22 cellular contexts compared by ENCODE assay signal in the genomic region with DNA sequence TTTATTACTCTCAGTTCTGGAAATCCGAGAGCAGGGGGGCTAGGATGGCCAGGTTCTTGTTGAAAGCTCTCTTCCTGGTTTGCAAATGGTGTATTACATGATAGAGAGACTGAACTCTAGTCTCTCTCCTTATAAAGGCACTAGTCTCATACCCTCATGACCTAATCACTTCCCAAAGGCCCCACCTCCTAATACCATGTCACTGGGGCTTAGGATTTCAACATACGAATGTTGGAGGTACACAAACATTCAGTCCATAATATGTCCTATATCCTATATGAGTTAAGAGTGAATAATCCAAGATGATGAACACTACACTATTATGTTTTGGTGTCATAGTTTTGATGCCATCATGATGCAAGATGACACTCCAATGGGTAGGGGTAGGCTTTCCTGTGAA. TPM values are rescaled to one million over a fixed set of nuclear protein-coding genes. Genes with fewer than 3 reads are reported as not detected.
DNase-seq lines count a peak whose midpoint lies in the region; ATAC-seq, FAIRE-seq and TF ChIP-seq lines count a peak whose summit lies in the region.
"Had no signal": no experiment of that assay in that cellular context is flagged by ENCODE, and none has a peak within 500 bp of the region (broad histone marks: within the 10 kb centered on the region; RNA-seq: fewer than 3 reads in every experiment).

No MANE protein-coding gene starts in this region.

- H3K36me3 ChIP-seq in GM23338 (ENCODE audit: insufficient read depth) (no peaks in the 10 kb centered on the region), MM.1S (replicated peaks; ENCODE audit: insufficient read depth, low read length) (no peaks in the 10 kb centered on the region), mesendoderm (ENCODE audit: control insufficient read depth, insufficient read depth, low read length) (no peaks in the 10 kb centered on the region), BE2C (no peaks in the 10 kb centered on the region)

- H3K79me1 ChIP-seq in mesendoderm (ENCODE audit: low read length) = no peaks in the 10 kb centered on the region

- H4K8ac ChIP-seq in mesendoderm (ENCODE audit: low read depth, low read length) = no peak overlapping the region

- TF ChIP-seq CTCF in GM23338 (conservative IDR thresholded peaks at IDR 0.05; ENCODE audit: low read depth in 2 of 2) (no peak), MM.1S (IDR thresholded peaks at IDR 0.05; ENCODE audit: low read length) (no peak), cardiac fibroblast (IDR thresholded peaks at IDR 0.05; ENCODE audit: low read depth, low read length) (no peak), BE2C (IDR thresholded peaks at IDR 0.05; ENCODE audit: low read depth, low read length) (no peak)

- H3K79me2 ChIP-seq in GM23338 (replicated peaks; ENCODE audit: insufficient read depth) (no peaks in the 10 kb centered on the region), MM.1S (ENCODE audit: low read length) (no peaks in the 10 kb centered on the region), mesendoderm (ENCODE audit: control insufficient read depth, insufficient read depth, low read length) (no peaks in the 10 kb centered on the region)

- no peak overlapping the region for H2BK15ac ChIP-seq in mesendoderm (replicated peaks; ENCODE audit: low read depth)

- peaks cover 3% of the 10 kb centered on the region; the same call in 2 of the 3 replicates for H3K9me3 Mint-ChIP-seq in GM23338

- no peak overlapping the region for H2BK120ac ChIP-seq in mesendoderm (ENCODE audit: low read depth, low read length)

- H3K9me3 ChIP-seq in MM.1S (replicated peaks; ENCODE audit: insufficient read depth, low read length) = no peaks in the 10 kb centered on the region
- no peaks in the 10 kb centered on the region for H3K9me3 ChIP-seq in BE2C

- H2BK5ac ChIP-seq in mesendoderm (ENCODE audit: low read length) = no peak overlapping the region

- no peaks in the 10 kb centered on the region for H3K36me3 Mint-ChIP-seq in GM23338 (ENCODE audit: low read depth)

- H3K4me1 Mint-ChIP-seq in GM23338 = peaks cover 54% of the 10 kb centered on the region

- H3K27ac ChIP-seq in GM23338 (ENCODE audit: low read depth) = peak overlapping the region; percentile 96; the same call in 1 of the 2 replicates
- H3K27ac ChIP-seq in MM.1S (ENCODE audit: low read length) = peak overlapping the region; percentile 77; the same call in 1 of the 2 replicates
- no peak overlapping the region for H3K27ac ChIP-seq in mesendoderm (ENCODE audit: low read depth, low read length)
- H3K27ac ChIP-seq: C4-2B, HL-60 had no signal

- H3K18ac ChIP-seq in mesendoderm (ENCODE audit: low read length) = no peak overlapping the region

- H2AK5ac ChIP-seq in mesendoderm (ENCODE audit: low read length) = no peak overlapping the region

- no peak overlapping the region for H3K23ac ChIP-seq in mesendoderm (ENCODE audit: low read length)

- no peak overlapping the region; the same call in 1 of the 2 replicates for H3K27ac Mint-ChIP-seq in GM23338

- peaks cover 2% of the 10 kb centered on the region for H3K27me3 Mint-ChIP-seq in GM23338 (ENCODE audit: insufficient read depth, low read depth, poor library complexity)

- H3K27me3 ChIP-seq in GM23338 (ENCODE audit: insufficient read depth) (no peaks in the 10 kb centered on the region), MM.1S (replicated peaks; ENCODE audit: insufficient read depth, low read length) (no peaks in the 10 kb centered on the region), mesendoderm (ENCODE audit: insufficient read depth, low read length, poor library complexity) (no peaks in the 10 kb centered on the region), BE2C (no peaks in the 10 kb centered on the region)

- H3F3A ChIP-seq in GM23338 (replicated peaks; ENCODE audit: low read depth) = no peaks in the 10 kb centered on the region
- H3F3A ChIP-seq in MM.1S (ENCODE audit: insufficient read depth, low read length) = peaks cover 26% of the 10 kb centered on the region

- H3K4ac ChIP-seq in mesendoderm (ENCODE audit: low read depth, low read length) = peak overlapping the region; percentile 48

- peak overlapping the region; percentile 22; the same call in 1 of the 2 replicates for H3K9ac ChIP-seq in MM.1S (ENCODE audit: low read length)
- no peak overlapping the region for H3K9ac ChIP-seq in mesendoderm (ENCODE audit: low read length)

- no peak overlapping the region for H2AFZ ChIP-seq in GM23338
- peak overlapping the region; percentile 57 for H2AFZ ChIP-seq in MM.1S (ENCODE audit: low read length)

- no peak overlapping the region for H3K4me2 ChIP-seq in GM23338
- peak overlapping the region; percentile 47 for H3K4me2 ChIP-seq in MM.1S (ENCODE audit: low read depth, low read length)
- H3K4me2 ChIP-seq in mesendoderm (ENCODE audit: low read length) = no peak overlapping the region

- H4K20me1 ChIP-seq in GM23338 (replicated peaks; ENCODE audit: insufficient read depth) (no peaks in the 10 kb centered on the region), MM.1S (ENCODE audit: insufficient read depth, low read length) (no peaks in the 10 kb centered on the region)

- DNase-seq in GM23338 (ENCODE audit: low spot score) (no peak), MM.1S (no peak), cardiac fibroblast (ENCODE audit: low read depth in 2 of 2) (peak; percentile 13 to 66), mesendoderm (no peak), BE2C (no peak), A172 (ENCODE audit: low spot score) (no peak), GM19239 (ENCODE audit: insufficient read length, low spot score) (no peak)
- DNase-seq: DMS 273 treated with DMSO at 0.1 percent for 48 hours, GF-D8, H7, KG1, NCI-H1105 treated with DMSO at 0.1 percent for 48 hours, NCI-H1694 treated with DMSO at 0.1 percent for 48 hours, NCI-H226, NCI-H526 treated with DMSO at 0.1 percent for 48 hours, SHP77 treated with DMSO at 0.1 percent for 48 hours had no signal

- no peak overlapping the region for H4K5ac ChIP-seq in mesendoderm (ENCODE audit: low read length)

- WGBS in mesendoderm (ENCODE audit: extremely low coverage, insufficient coverage, low lambda C conversion rate) = no CpG with 5 or more reads among the region's 2 CpGs

- no peak for ATAC-seq in GM23338
- ATAC-seq in HG03139 (IDR thresholded peaks at IDR 0.05; ENCODE audit: unreplicated experiment) = no peak
- ATAC-seq: SK-N-SH treated with all-trans-retinoic acid at 6 μM for 48 hours had no signal

- H3K4me3 ChIP-seq in GM23338 (no peak overlapping the region), MM.1S (ENCODE audit: low read length) (no peak overlapping the region), cardiac fibroblast (replicated peaks in 1 of 2; ENCODE audit: low read depth in 2 of 2, low read length in 2 of 2) (no peak overlapping the region), mesendoderm (ENCODE audit: low read length) (no peak overlapping the region), BE2C (ENCODE audit: low read depth, low read length) (no peak overlapping the region)

- no peak overlapping the region for H3K56ac ChIP-seq in mesendoderm (ENCODE audit: low read length)

- H3K4me1 ChIP-seq in GM23338 (ENCODE audit: insufficient read depth) (peaks cover 40% of the 10 kb centered on the region), MM.1S (ENCODE audit: low read length) (peaks cover 50% of the 10 kb centered on the region), mesendoderm (ENCODE audit: control insufficient read depth, low read depth, low read length) (no peaks in the 10 kb centered on the region), BE2C (no peaks in the 10 kb centered on the region)

- FAIRE-seq in GM19239 (lab: Jason Lieb, UNC) = no peak
- FAIRE-seq: A204.1, GM12892 had no signal

- H3K4me3 Mint-ChIP-seq in GM23338 = no peak overlapping the region

- no peaks in the 10 kb centered on the region; the same call in 1 of the 2 replicates for H3K9me2 ChIP-seq in GM23338 (ENCODE audit: insufficient read depth)
- no peaks in the 10 kb centered on the region for H3K9me2 ChIP-seq in MM.1S (replicated peaks; ENCODE audit: insufficient read depth, low read length)

TF ChIP-seq in GM23338, 12 proteins besides CTCF, POLR2A, EP300 and RAD21 (continues in another document):
- no peak for TF ChIP-seq NANOG (IDR thresholded peaks at IDR 0.05; ENCODE audit: borderline replicate concordance)
- no peak for TF ChIP-seq ZNF114 (CRISPR knock-in tag; IDR thresholded peaks at IDR 0.05)
- no peak for TF ChIP-seq JUNB (IDR thresholded peaks at IDR 0.05; ENCODE audit: unreplicated experiment)

RNA-seq across cellular contexts. Expression of gene TXLNB, which starts 20.0 kb away (rescaled TPM):
- total RNA-seq in GM23338 (2014; rRNA removed; shearing (Covaris generic)) = 0.23 and 0.28 TPM in 2 replicates
- 0.10 and 0.11 TPM in 2 replicates for polyA plus RNA-seq in GM23338 (2016; fragmentation: Nextera tagmentation; extraction: Ambion mirVana)
- 0.04 TPM for polyA plus RNA-seq in mesendoderm (2013, experiment 1 of 2)
- polyA plus RNA-seq in mesendoderm (2013, experiment 2 of 2) = 0.01 TPM
- not detected for polyA plus RNA-seq in BE2C (2012; ENCODE audit: insufficient read depth, insufficient read length, low read depth)
- total RNA-seq in A172 (2014; rRNA removed; shearing (Covaris generic)) = 0.17 and 0.22 TPM in 2 replicates
- total RNA-seq: H7 had no signal

Comparison
In these comparisons a context has a peak if more than half of its experiments do, and no peak if none do; other contexts are left out.
1. DNase-seq: peak in cardiac fibroblast (2 of 2); none in GM23338 (single experiment), MM.1S (single experiment), mesendoderm (single experiment), BE2C (single experiment), A172 (single experiment) and GM19239 (single experiment).